ENCODE assay signal across 9 cellular contexts in genomic region chr1:85398391-85399064, GRCh38.
DNase-seq lines count a peak whose midpoint lies in the region; ATAC-seq and TF ChIP-seq lines count a peak whose summit lies in the region.
"Had no signal": no experiment of that assay in that cellular context is flagged by ENCODE, and none has a peak within 500 bp of the region (broad histone marks: within the 10 kb centered on the region; RNA-seq: fewer than 3 reads in every experiment).

No MANE protein-coding gene starts in this region.

- no peaks in the 10 kb centered on the region for H3K9me2 ChIP-seq in GM23248 (ENCODE audit: insufficient read depth)

- DNase-seq in GM23248 (peak; percentile 84), fibroblast of villous mesenchyme (ENCODE audit: low read depth) (peak; percentile 68), sciatic nerve (ENCODE audit: low spot score) (no peak), mesothelial cell of epicardium (ENCODE audit: low spot score in 2 of 2, unreplicated experiment in 2 of 2) (no peak)
- no peak for DNase-seq in stimulated activated naive CD4-positive, alpha-beta T cell treated with Interleukin-2 at 50 U/mL for 16 hours (lab: John Stamatoyannopoulos, UW)
- DNase-seq: NCI-H526 treated with DMSO at 0.1 percent for 48 hours had no signal

- H4K20me1 ChIP-seq in GM23248 (ENCODE audit: insufficient read depth): no peaks in the 10 kb centered on the region

- no peaks in the 10 kb centered on the region for H3K9me3 Mint-ChIP-seq in mesothelial cell of epicardium

- intact Hi-C loops in sciatic nerve (cut with DNase I): loop anchor here (5.0 kb wide), 1 partner anchor 1679 kb away; no protein-coding TSS in a partner anchor

- no peaks in the 10 kb centered on the region for H3K27me3 Mint-ChIP-seq in mesothelial cell of epicardium (ENCODE audit: low read depth)

- H3F3A ChIP-seq in GM23248 (ENCODE audit: insufficient read depth): peaks cover 73% of the 10 kb centered on the region

- no peak overlapping the region for H3K4me3 Mint-ChIP-seq in mesothelial cell of epicardium

- 23 to 24% methylated on average over 6 of the region's 6 CpGs for WGBS in GM23248 (ENCODE audit: low coverage in 1 of 2, low lambda C conversion rate in 2 of 2, missing lambda C conversion rate in 2 of 2), 2 experiments

- H2AFZ ChIP-seq in GM23248: no peak overlapping the region

- peak overlapping the region; percentile 24 for H3K9ac ChIP-seq in GM23248

- peak overlapping the region; percentile 37 for H3K4me2 ChIP-seq in GM23248 (ENCODE audit: unreplicated experiment)

- ATAC-seq in SK-N-SH treated with all-trans-retinoic acid at 6 μM for 48 hours (peak; percentile 81), sciatic nerve (peak; percentile 45), HG03025 (IDR thresholded peaks at IDR 0.05; ENCODE audit: low FRiP score, unreplicated experiment) (no peak), HG03196 (IDR thresholded peaks at IDR 0.05; ENCODE audit: unreplicated experiment) (no peak)

- H3K4me1 ChIP-seq in GM23248 (ENCODE audit: insufficient read depth): peaks cover 64% of the 10 kb centered on the region

- no peaks in the 10 kb centered on the region for H3K27me3 ChIP-seq in GM23248 (replicated peaks; ENCODE audit: insufficient read depth)

- no peaks in the 10 kb centered on the region for H3K9me3 ChIP-seq in GM23248 (ENCODE audit: low read depth)

- H3K4me1 Mint-ChIP-seq in mesothelial cell of epicardium: peaks cover 15% of the 10 kb centered on the region

- in situ Hi-C loops in GM23248 (cut with MboI): no loop called here

- TF ChIP-seq CTCF in fibroblast of villous mesenchyme (IDR thresholded peaks at IDR 0.05; ENCODE audit: insufficient read depth, low read depth, low read length): peak; percentile 52
- no peak for TF ChIP-seq CTCF in mesothelial cell of epicardium (IDR thresholded peaks at IDR 0.05; ENCODE audit: unreplicated experiment)

- peaks cover 3% of the 10 kb centered on the region for H3K36me3 Mint-ChIP-seq in mesothelial cell of epicardium

- H3K36me3 ChIP-seq in GM23248 (ENCODE audit: low read depth): peaks cover 25% of the 10 kb centered on the region

- no peak overlapping the region for H3K4me3 ChIP-seq in GM23248
- no peak overlapping the region for H3K4me3 ChIP-seq in fibroblast of villous mesenchyme (ENCODE audit: low read depth, low read length)

- H3K27ac Mint-ChIP-seq in mesothelial cell of epicardium: no peak overlapping the region

- peaks cover 97% of the 10 kb centered on the region for H3K79me2 ChIP-seq in GM23248 (ENCODE audit: insufficient read depth)

- H3K27ac ChIP-seq in GM23248: peak overlapping the region; percentile 61

TF ChIP-seq in SK-N-SH treated with all-trans-retinoic acid at 6 μM for 48 hours, 23 proteins besides CTCF, POLR2A, EP300 and RAD21:
- TF ChIP-seq PATZ1 (CRISPR knock-in tag; IDR thresholded peaks at IDR 0.05; ENCODE audit: borderline replicate concordance): no peak
- TF ChIP-seq TSHZ2 (CRISPR knock-in tag; IDR thresholded peaks at IDR 0.05): no peak
- TF ChIP-seq ARNTL (CRISPR knock-in tag; IDR thresholded peaks at IDR 0.05; ENCODE audit: borderline replicate concordance, low read depth): no peak
- TF ChIP-seq ZFP3 (CRISPR knock-in tag; IDR thresholded peaks at IDR 0.05): no peak
- no peak for TF ChIP-seq SNAI2 (CRISPR knock-in tag; IDR thresholded peaks at IDR 0.05)
- TF ChIP-seq ZC3H10 (CRISPR knock-in tag; IDR thresholded peaks at IDR 0.05): no peak
- TF ChIP-seq RARB (CRISPR knock-in tag; IDR thresholded peaks at IDR 0.05): no peak

Comparison
In these comparisons a context has a peak if more than half of its experiments do, and no peak if none do; other contexts are left out.
1. DNase-seq: peak in GM23248 (single experiment) and fibroblast of villous mesenchyme (single experiment); none in sciatic nerve (single experiment), mesothelial cell of epicardium (0 of 2) and stimulated activated naive CD4-positive, alpha-beta T cell treated with Interleukin-2 at 50 U/mL for 16 hours (single experiment).
2. ATAC-seq: peak in SK-N-SH treated with all-trans-retinoic acid at 6 μM for 48 hours (single experiment) and sciatic nerve (single experiment); none in HG03025 (single experiment) and HG03196 (single experiment).